In genomic region chr13:48001127-48001881, GRCh38 we compare ENCODE assay signal across 8 cellular contexts. TPM values are rescaled to one million over a fixed set of nuclear protein-coding genes. Genes with fewer than 3 reads are reported as not detected.
DNase-seq lines count a peak whose midpoint lies in the region; ATAC-seq and TF ChIP-seq lines count a peak whose summit lies in the region.

Gene SUCLA2 (minus strand): TSS chr13:48001273. CDS start chr13:48001269, 4 bp downstream.

- H3K27me3 ChIP-seq in PC-3 (ENCODE audit: low read length) (no peaks in the 10 kb centered on the region), mucosa of rectum (ENCODE audit: control insufficient read depth in 2 of 2, insufficient read depth in 2 of 2, low read length in 2 of 2) (no peaks in the 10 kb centered on the region)

- H3K4me3 Mint-ChIP-seq in IgD-negative memory B cell: peak within 1 kb of the TSS; percentile 93 to 98 (median 94)

- H2AFZ ChIP-seq in PC-3 (ENCODE audit: low read length): peak within 1 kb of the TSS; percentile 97

- no peaks in the 10 kb centered on the region for H3K9me2 ChIP-seq in PC-3 (replicated peaks; ENCODE audit: low read length)

- DNase-seq in DMS153 (lab: John Stamatoyannopoulos, UW) (peak; percentile 81), PC-3 (peak; percentile 89), activated T-cell treated with anti-CD3 and anti-CD28 coated beads for 48 hours (ENCODE audit: low read depth) (peak; percentile 93), epithelial cell of proximal tubule (ENCODE audit: low read depth) (no peak)
- peak; percentile 74 to 81 for DNase-seq in stimulated activated CD8-positive, alpha-beta memory T cell treated with anti-CD3 and anti-CD28 coated beads, Interleukin-4, amount 100 ng/mL, for 4 hours (ENCODE audit: low read depth in 2 of 2, low spot score in 1 of 2)

- H3F3A ChIP-seq in PC-3 (ENCODE audit: low read length, unreplicated experiment): peaks cover 3% of the 10 kb centered on the region

- TF ChIP-seq CTCF in PC-3 (conservative IDR thresholded peaks at IDR 0.05; ENCODE audit: low read depth, low read length) (no peak), epithelial cell of proximal tubule (conservative IDR thresholded peaks at IDR 0.05; ENCODE audit: low read depth, low read length) (no peak)

- peaks cover 44% of the 10 kb centered on the region for H3K79me2 ChIP-seq in PC-3 (ENCODE audit: low read length)

- H3K9me3 ChIP-seq in PC-3 (ENCODE audit: low read length): no peaks in the 10 kb centered on the region
- H3K9me3 ChIP-seq in mucosa of rectum (ENCODE audit: control insufficient read depth in 2 of 2, low read length in 2 of 2): no peaks in the 10 kb centered on the region

- peaks cover 20 to 24% (median 22%) of the 10 kb centered on the region in 3 donors for H3K4me1 Mint-ChIP-seq in IgD-negative memory B cell

- no peaks in the 10 kb centered on the region for H3K9me3 Mint-ChIP-seq in IgD-negative memory B cell

- POLR2A ChIA-PET in PC-3 (lab: Charles Lee; ENCODE audit: unreplicated experiment): no interaction called here

- H3K27me3 Mint-ChIP-seq in IgD-negative memory B cell: no peaks in the 10 kb centered on the region

- peak within 1 kb of the TSS; percentile 97 for H3K4me2 ChIP-seq in PC-3 (ENCODE audit: low read length)

- peak within 1 kb of the TSS; percentile 97 for H3K4me3 ChIP-seq in PC-3 (ENCODE audit: low read length)
- peak within 1 kb of the TSS; percentile 96 for H3K4me3 ChIP-seq in epithelial cell of proximal tubule (ENCODE audit: low read depth, low read length)
- peak within 1 kb of the TSS; percentile 92 to 95 for H3K4me3 ChIP-seq in mucosa of rectum (ENCODE audit: low read length in 2 of 2)

- ATAC-seq in GM21529 (IDR thresholded peaks at IDR 0.05; ENCODE audit: unreplicated experiment): peak; percentile 99
- ATAC-seq in PC-3: peak; percentile 97

- CTCF ChIA-PET in PC-3 (lab: Charles Lee): no interaction called here

- H3K27ac Mint-ChIP-seq in IgD-negative memory B cell: peak within 1 kb of the TSS; percentile 74 to 87 (median 77)

- H3K9ac ChIP-seq in PC-3 (ENCODE audit: low read length) (peak within 1 kb of the TSS; percentile 94), mucosa of rectum (ENCODE audit: low read depth in 1 of 2, low read length in 2 of 2) (peak within 1 kb of the TSS; percentile 98)

- no peaks in the 10 kb centered on the region for H3K36me3 Mint-ChIP-seq in IgD-negative memory B cell

- H3K4me1 ChIP-seq in PC-3 (ENCODE audit: insufficient read depth, low read length) (peaks cover 25% of the 10 kb centered on the region), mucosa of rectum (ENCODE audit: control insufficient read depth in 2 of 2, insufficient read depth in 2 of 2, low read length in 2 of 2) (peaks cover 10 to 17% of the 10 kb centered on the region in 2 donors)

- H3K27ac ChIP-seq in PC-3 (ENCODE audit: low read length): peak within 1 kb of the TSS; percentile 88
- H3K27ac ChIP-seq in mucosa of rectum (ENCODE audit: low read depth in 2 of 2, low read length in 2 of 2): peak within 1 kb of the TSS; percentile 79 to 80

- TSS peak; percentile 89 for BruUV-seq in PC-3 (replicated peaks; lab: Mats Ljungman, UMichigan)

- H3K36me3 ChIP-seq in PC-3 (ENCODE audit: low read depth, low read length) (no peaks in the 10 kb centered on the region; the same call in 1 of the 2 replicates), mucosa of rectum (ENCODE audit: control insufficient read depth in 2 of 2, insufficient read depth in 2 of 2, low read length in 2 of 2) (peaks cover 0 to 1% of the 10 kb centered on the region in 2 donors)

- intact Hi-C loops in PC-3 (cut with micrococcal nuclease): loop anchor here (5.0 kb wide), 1 partner anchor 96 kb away; the partner anchor contains the start of gene MED4

- no peaks in the 10 kb centered on the region for H4K20me1 ChIP-seq in PC-3 (ENCODE audit: low read length)

RNA-seq across cellular contexts. Expression of gene SUCLA2, which starts in this region (rescaled TPM):
- 17.4 TPM for polyA plus RNA-seq in IgD-negative memory B cell
- total RNA-seq in PC-3 (2014; rRNA removed) (29.3 and 35.0 TPM in 2 replicates), epithelial cell of proximal tubule (24.3 and 40.2 TPM in 2 replicates)
